Comparison of ENCODE assay signal across 8 cellular contexts in genomic region chr10:70404906-70405824, GRCh38. TPM values are rescaled to one million over a fixed set of nuclear protein-coding genes. Genes with fewer than 3 reads are reported as not detected.
DNase-seq lines count a peak whose midpoint lies in the region; ATAC-seq, FAIRE-seq and TF ChIP-seq lines count a peak whose summit lies in the region.

No MANE protein-coding gene starts in this region.

- TF ChIP-seq CTCF in CD14-positive monocyte (IDR thresholded peaks at IDR 0.05) (no peak), fibroblast of pulmonary artery (IDR thresholded peaks at IDR 0.05; ENCODE audit: low read length, missing control alignments) (no peak), natural killer cell (IDR thresholded peaks at IDR 0.05) (no peak)

- FAIRE-seq in urothelium cell line (lab: Jason Lieb, UNC), result peak; percentile 69

- H3K27ac Mint-ChIP-seq in CD14-positive monocyte (peak overlapping the region; percentile 95 to 99 (median 97)), natural killer cell (peak overlapping the region; percentile 93 to 97)
- H3K27ac Mint-ChIP-seq in activated T-cell treated with anti-CD3 and anti-CD28 coated beads, Interleukin-2, amount 50 U/mL, for 72 hours, result peak overlapping the region; percentile 73

- DNase-seq in CD14-positive monocyte (ENCODE audit: low spot score) (peak; percentile 70), NCI-H460 (ENCODE audit: extremely low read depth, low read depth) (peak; percentile 57), fibroblast of pulmonary artery (ENCODE audit: low read depth) (peak; percentile 98), natural killer cell (no peak), urothelium cell line (ENCODE audit: low spot score) (peak; percentile 76)
- peak; percentile 23 to 34 for DNase-seq in activated T-cell treated with anti-CD3 and anti-CD28 coated beads, Interleukin-2, amount 50 U/mL, for 72 hours

- peak overlapping the region; percentile 90 for H3K4me3 ChIP-seq in fibroblast of pulmonary artery (replicated peaks; ENCODE audit: low read depth, low read length)

- ATAC-seq in GM21526 (IDR thresholded peaks at IDR 0.05; ENCODE audit: low FRiP score, unreplicated experiment) (peak; percentile 52), natural killer cell (peak; percentile 22 to 38 (median 35)), GM21737 (IDR thresholded peaks at IDR 0.05; ENCODE audit: unreplicated experiment) (no peak)
- ATAC-seq in activated T-cell treated with anti-CD3 and anti-CD28 coated beads, Interleukin-2, amount 50 U/mL, for 72 hours (replicated peaks in 1 of 2), result peak in 1 of 2 donors; percentile 34

- no peaks in the 10 kb centered on the region for H3K9me3 Mint-ChIP-seq in CD14-positive monocyte
- H3K9me3 Mint-ChIP-seq in activated T-cell treated with anti-CD3 and anti-CD28 coated beads, Interleukin-2, amount 50 U/mL, for 72 hours, result no peaks in the 10 kb centered on the region
- H3K9me3 Mint-ChIP-seq in natural killer cell, result no peaks in the 10 kb centered on the region

- H3K4me3 Mint-ChIP-seq in CD14-positive monocyte (peak overlapping the region; percentile 95 to 99), natural killer cell (peak overlapping the region; percentile 95)
- H3K4me3 Mint-ChIP-seq in activated T-cell treated with anti-CD3 and anti-CD28 coated beads, Interleukin-2, amount 50 U/mL, for 72 hours, result peak overlapping the region; percentile 94 to 95

- H3K27me3 Mint-ChIP-seq in CD14-positive monocyte (ENCODE audit: low read depth in 3 of 3) (no peaks in the 10 kb centered on the region), natural killer cell (ENCODE audit: low read depth in 2 of 2) (no peaks in the 10 kb centered on the region)
- no peaks in the 10 kb centered on the region for H3K27me3 Mint-ChIP-seq in activated T-cell treated with anti-CD3 and anti-CD28 coated beads, Interleukin-2, amount 50 U/mL, for 72 hours (ENCODE audit: low read depth)

- H3K4me1 Mint-ChIP-seq in CD14-positive monocyte (peaks cover 42% of the 10 kb centered on the region), natural killer cell (peaks cover 45 to 46% of the 10 kb centered on the region in 2 donors)
- H3K4me1 Mint-ChIP-seq in activated T-cell treated with anti-CD3 and anti-CD28 coated beads, Interleukin-2, amount 50 U/mL, for 72 hours (ENCODE audit: low read depth), result peaks cover 55% of the 10 kb centered on the region

- peaks cover 5 to 18% of the 10 kb centered on the region in 2 donors for H3K36me3 Mint-ChIP-seq in CD14-positive monocyte
- H3K36me3 Mint-ChIP-seq in activated T-cell treated with anti-CD3 and anti-CD28 coated beads, Interleukin-2, amount 50 U/mL, for 72 hours (ENCODE audit: insufficient read depth in 2 of 2), result peaks cover 4 to 9% of the 10 kb centered on the region in 2 donors
- no peaks in the 10 kb centered on the region for H3K36me3 Mint-ChIP-seq in natural killer cell

- intact Hi-C loops in CD14-positive monocyte (cut with micrococcal nuclease) (loop anchor here in 1 of 2 donors (10.0 kb wide), 1 partner anchor 260 kb away; the partner anchor contains the start of gene TYSND1), natural killer cell (cut with micrococcal nuclease) (loop anchor here (1.0 kb wide), 1 partner anchor 172 kb away; the partner anchor contains the start of gene PPA1)

RNA-seq across cellular contexts. Expression of gene EIF4EBP2, which starts 1.2 kb away (rescaled TPM):
- polyA plus RNA-seq in CD14-positive monocyte, result 10 to 100 TPM; 73.4 to 93.8 TPM
- 22.6 and 24.4 TPM in 2 replicates for total RNA-seq in NCI-H460 (2014; rRNA removed; shearing (Covaris generic))
- polyA plus RNA-seq in NCI-H460 (2014; cell fraction: nucleus; rRNA removed), result 15.4 and 20.1 TPM in 2 replicates
- 10 to 100 TPM; 23.6 to 24.3 TPM for total RNA-seq in activated T-cell treated with anti-CD3 and anti-CD28 coated beads, Interleukin-2, amount 50 U/mL, for 72 hours
- total RNA-seq in natural killer cell, result 10 to 100 TPM; 60.6 to 71.6 (median 71.1) TPM

RNA-seq across cellular contexts. Expression of gene LRRC20, which starts 22.7 kb away (rescaled TPM):
- 1 to 10 TPM; 1.2 to 1.3 TPM for polyA plus RNA-seq in CD14-positive monocyte
- total RNA-seq in NCI-H460 (2014; rRNA removed; shearing (Covaris generic)), result 8.2 and 11.0 TPM in 2 replicates
- 30.5 and 34.4 TPM in 2 replicates for polyA plus RNA-seq in NCI-H460 (2014; cell fraction: nucleus; rRNA removed)
- 1 to 10 TPM; 3.6 to 5.8 TPM for total RNA-seq in activated T-cell treated with anti-CD3 and anti-CD28 coated beads, Interleukin-2, amount 50 U/mL, for 72 hours
- 1 to 10 TPM; 1.2 to 1.5 (median 1.3) TPM for total RNA-seq in natural killer cell

RNA-seq across cellular contexts. Expression of gene NODAL, which starts 36.3 kb away (rescaled TPM):
- polyA plus RNA-seq in CD14-positive monocyte, result not detected
- not detected in 2 replicates for total RNA-seq in NCI-H460 (2014; rRNA removed; shearing (Covaris generic))
- not detected in 2 replicates for polyA plus RNA-seq in NCI-H460 (2014; cell fraction: nucleus; rRNA removed)
- total RNA-seq in activated T-cell treated with anti-CD3 and anti-CD28 coated beads, Interleukin-2, amount 50 U/mL, for 72 hours, result not detected
- total RNA-seq in natural killer cell, result not detected
